In the genomic region with DNA sequence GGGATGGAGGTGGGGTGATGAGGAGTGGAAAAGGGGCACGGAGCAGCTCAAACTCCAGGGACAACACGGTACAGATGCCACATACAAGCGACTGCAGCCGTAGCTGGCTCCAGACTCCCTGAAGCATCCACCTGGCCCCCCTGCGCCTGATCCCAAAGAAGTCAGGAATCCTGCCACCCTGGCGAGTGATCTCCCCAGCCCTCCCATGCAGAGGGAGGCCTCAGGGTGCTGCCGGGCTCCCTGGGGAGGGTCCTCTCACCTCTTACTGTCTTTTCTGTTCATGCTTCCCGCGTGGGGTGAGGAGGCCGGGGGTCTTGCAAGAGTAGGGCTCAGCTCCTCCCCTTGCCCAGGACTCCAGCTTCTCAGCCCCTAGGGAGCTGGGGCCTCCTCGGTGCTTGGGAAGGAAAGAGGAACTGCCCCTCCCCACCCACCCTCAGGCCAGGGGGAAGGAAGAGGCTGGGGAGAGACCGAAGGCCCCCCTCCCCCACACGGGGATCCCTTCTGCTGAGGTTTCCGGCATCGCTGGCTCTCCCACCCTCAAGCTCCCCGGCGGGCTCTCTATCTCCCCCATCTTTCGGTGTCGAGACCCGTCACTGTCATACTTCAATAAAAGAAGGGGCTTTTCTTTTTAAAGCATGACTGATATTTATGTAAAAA, we compare ENCODE assay signal across 2 cellular contexts.
TF ChIP-seq lines count a peak whose summit lies in the region.

A gene with protein sequence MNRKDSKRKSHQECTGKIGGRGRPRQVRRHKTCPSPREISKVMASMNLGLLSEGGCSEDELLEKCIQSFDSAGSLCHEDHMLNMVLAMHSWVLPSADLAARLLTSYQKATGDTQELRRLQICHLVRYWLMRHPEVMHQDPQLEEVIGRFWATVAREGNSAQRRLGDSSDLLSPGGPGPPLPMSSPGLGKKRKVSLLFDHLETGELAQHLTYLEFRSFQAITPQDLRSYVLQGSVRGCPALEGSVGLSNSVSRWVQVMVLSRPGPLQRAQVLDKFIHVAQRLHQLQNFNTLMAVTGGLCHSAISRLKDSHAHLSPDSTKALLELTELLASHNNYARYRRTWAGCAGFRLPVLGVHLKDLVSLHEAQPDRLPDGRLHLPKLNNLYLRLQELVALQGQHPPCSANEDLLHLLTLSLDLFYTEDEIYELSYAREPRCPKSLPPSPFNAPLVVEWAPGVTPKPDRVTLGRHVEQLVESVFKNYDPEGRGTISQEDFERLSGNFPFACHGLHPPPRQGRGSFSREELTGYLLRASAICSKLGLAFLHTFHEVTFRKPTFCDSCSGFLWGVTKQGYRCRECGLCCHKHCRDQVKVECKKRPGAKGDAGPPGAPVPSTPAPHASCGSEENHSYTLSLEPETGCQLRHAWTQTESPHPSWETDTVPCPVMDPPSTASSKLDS (minus strand): TSS at position 410 of the 657 bp plus-strand sequence. CDS start 128 bp downstream, at position 282.

TF ChIP-seq in liver, 16 proteins besides CTCF, POLR2A, EP300 and RAD21:
- TF ChIP-seq TAF1 (conservative IDR thresholded peaks at IDR 0.05) (no peak), NR2F2 (IDR thresholded peaks at IDR 0.05) (no peak), EGR1 (IDR thresholded peaks at IDR 0.05; ENCODE audit: low read depth in 2 of 2) (no peak), SP1 (IDR thresholded peaks at IDR 0.05) (no peak), RXRA (IDR thresholded peaks at IDR 0.05) (no peak), YY1 (IDR thresholded peaks at IDR 0.05) (no peak), JUND (IDR thresholded peaks at IDR 0.05) (no peak), HNF4A (conservative IDR thresholded peaks at IDR 0.05) (no peak), GABPA (IDR thresholded peaks at IDR 0.05 in 1 of 2, conservative IDR thresholded peaks at IDR 0.05 in 1 of 2) (no peak), FOXA1 (IDR thresholded peaks at IDR 0.05) (no peak), FOXA2 (IDR thresholded peaks at IDR 0.05) (no peak), HNF4G (IDR thresholded peaks at IDR 0.05) (no peak)
- TF ChIP-seq, protein P1, sequence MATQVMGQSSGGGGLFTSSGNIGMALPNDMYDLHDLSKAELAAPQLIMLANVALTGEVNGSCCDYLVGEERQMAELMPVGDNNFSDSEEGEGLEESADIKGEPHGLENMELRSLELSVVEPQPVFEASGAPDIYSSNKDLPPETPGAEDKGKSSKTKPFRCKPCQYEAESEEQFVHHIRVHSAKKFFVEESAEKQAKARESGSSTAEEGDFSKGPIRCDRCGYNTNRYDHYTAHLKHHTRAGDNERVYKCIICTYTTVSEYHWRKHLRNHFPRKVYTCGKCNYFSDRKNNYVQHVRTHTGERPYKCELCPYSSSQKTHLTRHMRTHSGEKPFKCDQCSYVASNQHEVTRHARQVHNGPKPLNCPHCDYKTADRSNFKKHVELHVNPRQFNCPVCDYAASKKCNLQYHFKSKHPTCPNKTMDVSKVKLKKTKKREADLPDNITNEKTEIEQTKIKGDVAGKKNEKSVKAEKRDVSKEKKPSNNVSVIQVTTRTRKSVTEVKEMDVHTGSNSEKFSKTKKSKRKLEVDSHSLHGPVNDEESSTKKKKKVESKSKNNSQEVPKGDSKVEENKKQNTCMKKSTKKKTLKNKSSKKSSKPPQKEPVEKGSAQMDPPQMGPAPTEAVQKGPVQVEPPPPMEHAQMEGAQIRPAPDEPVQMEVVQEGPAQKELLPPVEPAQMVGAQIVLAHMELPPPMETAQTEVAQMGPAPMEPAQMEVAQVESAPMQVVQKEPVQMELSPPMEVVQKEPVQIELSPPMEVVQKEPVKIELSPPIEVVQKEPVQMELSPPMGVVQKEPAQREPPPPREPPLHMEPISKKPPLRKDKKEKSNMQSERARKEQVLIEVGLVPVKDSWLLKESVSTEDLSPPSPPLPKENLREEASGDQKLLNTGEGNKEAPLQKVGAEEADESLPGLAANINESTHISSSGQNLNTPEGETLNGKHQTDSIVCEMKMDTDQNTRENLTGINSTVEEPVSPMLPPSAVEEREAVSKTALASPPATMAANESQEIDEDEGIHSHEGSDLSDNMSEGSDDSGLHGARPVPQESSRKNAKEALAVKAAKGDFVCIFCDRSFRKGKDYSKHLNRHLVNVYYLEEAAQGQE (IDR thresholded peaks at IDR 0.05): no peak
- TF ChIP-seq, protein P2, sequence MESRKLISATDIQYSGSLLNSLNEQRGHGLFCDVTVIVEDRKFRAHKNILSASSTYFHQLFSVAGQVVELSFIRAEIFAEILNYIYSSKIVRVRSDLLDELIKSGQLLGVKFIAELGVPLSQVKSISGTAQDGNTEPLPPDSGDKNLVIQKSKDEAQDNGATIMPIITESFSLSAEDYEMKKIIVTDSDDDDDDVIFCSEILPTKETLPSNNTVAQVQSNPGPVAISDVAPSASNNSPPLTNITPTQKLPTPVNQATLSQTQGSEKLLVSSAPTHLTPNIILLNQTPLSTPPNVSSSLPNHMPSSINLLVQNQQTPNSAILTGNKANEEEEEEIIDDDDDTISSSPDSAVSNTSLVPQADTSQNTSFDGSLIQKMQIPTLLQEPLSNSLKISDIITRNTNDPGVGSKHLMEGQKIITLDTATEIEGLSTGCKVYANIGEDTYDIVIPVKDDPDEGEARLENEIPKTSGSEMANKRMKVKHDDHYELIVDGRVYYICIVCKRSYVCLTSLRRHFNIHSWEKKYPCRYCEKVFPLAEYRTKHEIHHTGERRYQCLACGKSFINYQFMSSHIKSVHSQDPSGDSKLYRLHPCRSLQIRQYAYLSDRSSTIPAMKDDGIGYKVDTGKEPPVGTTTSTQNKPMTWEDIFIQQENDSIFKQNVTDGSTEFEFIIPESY (IDR thresholded peaks at IDR 0.05): no peak
- TF ChIP-seq, protein P3, sequence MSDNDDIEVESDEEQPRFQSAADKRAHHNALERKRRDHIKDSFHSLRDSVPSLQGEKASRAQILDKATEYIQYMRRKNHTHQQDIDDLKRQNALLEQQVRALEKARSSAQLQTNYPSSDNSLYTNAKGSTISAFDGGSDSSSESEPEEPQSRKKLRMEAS (IDR thresholded peaks at IDR 0.05): no peak
- TF ChIP-seq, protein P4, sequence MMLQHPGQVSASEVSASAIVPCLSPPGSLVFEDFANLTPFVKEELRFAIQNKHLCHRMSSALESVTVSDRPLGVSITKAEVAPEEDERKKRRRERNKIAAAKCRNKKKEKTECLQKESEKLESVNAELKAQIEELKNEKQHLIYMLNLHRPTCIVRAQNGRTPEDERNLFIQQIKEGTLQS (IDR thresholded peaks at IDR 0.05): no peak

TF ChIP-seq in HepG2, 621 proteins besides CTCF, POLR2A, EP300 and RAD21:
- TF ChIP-seq ZNF792 (CRISPR knock-in tag; IDR thresholded peaks at IDR 0.05) (no peak), SRSF4 (IDR thresholded peaks at IDR 0.05; ENCODE audit: low read depth, low read length, poor library complexity, severe bottlenecking) (no peak), NAIF1 (CRISPR knock-in tag; IDR thresholded peaks at IDR 0.05; ENCODE audit: borderline replicate concordance) (no peak), MLLT10 (CRISPR knock-in tag; IDR thresholded peaks at IDR 0.05) (no peak), NFIB (CRISPR knock-in tag; IDR thresholded peaks at IDR 0.05; ENCODE audit: borderline replicate concordance) (no peak), CC2D1A (CRISPR knock-in tag; IDR thresholded peaks at IDR 0.05) (no peak), ZSCAN29 (CRISPR knock-in tag; conservative IDR thresholded peaks at IDR 0.05) (no peak), ZNF572 (CRISPR knock-in tag; IDR thresholded peaks at IDR 0.05) (no peak), HCFC1 (IDR thresholded peaks at IDR 0.05; ENCODE audit: low read depth, low read length) (no peak), SP140L (CRISPR knock-in tag; IDR thresholded peaks at IDR 0.05; ENCODE audit: borderline replicate concordance) (no peak), KLF13 (CRISPR knock-in tag; IDR thresholded peaks at IDR 0.05) (no peak), ZNF138 (CRISPR knock-in tag; IDR thresholded peaks at IDR 0.05; ENCODE audit: low read depth) (no peak), BORCS8-MEF2B (CRISPR knock-in tag; IDR thresholded peaks at IDR 0.05) (no peak)
- TF ChIP-seq, protein P2 (CRISPR knock-in tag; IDR thresholded peaks at IDR 0.05): no peak
- TF ChIP-seq, protein P5, sequence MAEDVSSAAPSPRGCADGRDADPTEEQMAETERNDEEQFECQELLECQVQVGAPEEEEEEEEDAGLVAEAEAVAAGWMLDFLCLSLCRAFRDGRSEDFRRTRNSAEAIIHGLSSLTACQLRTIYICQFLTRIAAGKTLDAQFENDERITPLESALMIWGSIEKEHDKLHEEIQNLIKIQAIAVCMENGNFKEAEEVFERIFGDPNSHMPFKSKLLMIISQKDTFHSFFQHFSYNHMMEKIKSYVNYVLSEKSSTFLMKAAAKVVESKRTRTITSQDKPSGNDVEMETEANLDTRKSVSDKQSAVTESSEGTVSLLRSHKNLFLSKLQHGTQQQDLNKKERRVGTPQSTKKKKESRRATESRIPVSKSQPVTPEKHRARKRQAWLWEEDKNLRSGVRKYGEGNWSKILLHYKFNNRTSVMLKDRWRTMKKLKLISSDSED (CRISPR knock-in tag; IDR thresholded peaks at IDR 0.05): no peak
- TF ChIP-seq, protein P6, sequence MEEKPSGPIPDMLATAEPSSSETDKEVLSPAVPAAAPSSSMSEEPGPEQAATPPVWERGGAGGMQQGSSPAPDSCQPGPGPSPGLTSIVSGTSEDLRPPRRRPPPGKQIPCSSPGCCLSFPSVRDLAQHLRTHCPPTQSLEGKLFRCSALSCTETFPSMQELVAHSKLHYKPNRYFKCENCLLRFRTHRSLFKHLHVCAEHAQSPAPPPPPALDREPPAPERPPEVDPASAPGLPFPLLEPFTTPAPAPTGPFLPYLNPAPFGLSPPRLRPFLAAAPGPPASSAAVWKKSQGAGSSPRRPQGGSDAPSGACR (CRISPR knock-in tag; IDR thresholded peaks at IDR 0.05): no peak
- TF ChIP-seq, protein P7, sequence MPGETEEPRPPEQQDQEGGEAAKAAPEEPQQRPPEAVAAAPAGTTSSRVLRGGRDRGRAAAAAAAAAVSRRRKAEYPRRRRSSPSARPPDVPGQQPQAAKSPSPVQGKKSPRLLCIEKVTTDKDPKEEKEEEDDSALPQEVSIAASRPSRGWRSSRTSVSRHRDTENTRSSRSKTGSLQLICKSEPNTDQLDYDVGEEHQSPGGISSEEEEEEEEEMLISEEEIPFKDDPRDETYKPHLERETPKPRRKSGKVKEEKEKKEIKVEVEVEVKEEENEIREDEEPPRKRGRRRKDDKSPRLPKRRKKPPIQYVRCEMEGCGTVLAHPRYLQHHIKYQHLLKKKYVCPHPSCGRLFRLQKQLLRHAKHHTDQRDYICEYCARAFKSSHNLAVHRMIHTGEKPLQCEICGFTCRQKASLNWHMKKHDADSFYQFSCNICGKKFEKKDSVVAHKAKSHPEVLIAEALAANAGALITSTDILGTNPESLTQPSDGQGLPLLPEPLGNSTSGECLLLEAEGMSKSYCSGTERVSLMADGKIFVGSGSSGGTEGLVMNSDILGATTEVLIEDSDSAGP (CRISPR knock-in tag; IDR thresholded peaks at IDR 0.05; ENCODE audit: borderline replicate concordance): no peak
